In the genomic region with DNA sequence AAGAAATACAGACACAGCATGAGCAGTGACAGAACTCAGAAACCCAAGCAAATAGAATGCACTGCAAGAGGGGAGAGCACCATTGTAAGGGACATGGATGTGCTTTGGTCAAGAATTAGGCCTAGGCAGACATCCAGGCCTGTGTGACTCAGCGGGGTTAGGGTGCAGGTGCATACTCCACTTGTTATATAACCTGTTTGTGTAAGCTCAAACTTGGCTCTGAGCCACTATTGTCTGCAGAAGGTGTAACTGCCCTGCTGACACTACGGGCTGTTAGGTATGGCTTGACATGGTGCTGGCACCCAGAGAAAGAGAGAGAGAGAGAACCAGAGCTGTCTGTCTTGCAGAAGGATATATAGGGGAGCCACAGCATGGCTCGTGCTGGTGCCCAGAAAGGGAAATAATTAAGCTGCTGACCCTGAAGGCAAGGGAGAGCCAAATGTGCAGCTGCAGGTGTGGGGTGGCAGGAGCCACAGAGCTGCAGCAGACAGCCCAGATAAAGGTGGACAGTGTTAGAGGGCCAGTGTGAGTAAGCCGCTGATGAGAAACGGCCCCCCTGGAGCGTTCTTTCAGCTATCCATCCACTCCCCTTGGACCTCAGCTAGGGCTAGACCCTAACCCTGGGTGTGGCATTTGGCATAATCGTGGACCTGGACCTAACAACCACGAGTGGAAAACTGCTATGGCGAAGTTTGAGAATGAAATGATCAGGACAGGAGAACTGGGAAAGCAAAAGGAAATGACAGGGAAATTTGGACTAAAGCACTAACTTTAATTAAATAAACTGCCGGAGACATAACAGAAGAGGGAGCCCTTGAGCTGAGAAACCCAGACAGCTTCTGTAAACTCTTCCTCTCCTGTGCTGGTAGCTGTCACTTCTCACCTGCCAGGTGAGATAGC, we compare ENCODE assay signal across 1 cellular context.
TF ChIP-seq lines count a peak whose summit lies in the region.

No MANE protein-coding gene starts in this region.

TF ChIP-seq in HepG2, 621 proteins besides CTCF, POLR2A, EP300 and RAD21 (continued from another document and continues in another):
- TF ChIP-seq SMYD3 (CRISPR knock-in tag; IDR thresholded peaks at IDR 0.05) (no peak), HOXA7 (CRISPR knock-in tag; IDR thresholded peaks at IDR 0.05) (no peak), HNRNPH1 (optimal IDR thresholded peaks at IDR 0.05; ENCODE audit: low read depth, low read length) (no peak), ZNF337 (CRISPR knock-in tag; IDR thresholded peaks at IDR 0.05; ENCODE audit: borderline replicate concordance, low read depth) (no peak), YEATS4 (CRISPR knock-in tag; IDR thresholded peaks at IDR 0.05; ENCODE audit: borderline replicate concordance) (0 out of 2 replicates have a peak, but pooled peaks have one; percentile 28), REPIN1 (CRISPR knock-in tag; IDR thresholded peaks at IDR 0.05; ENCODE audit: borderline replicate concordance, low read depth) (no peak), PHF21A (CRISPR knock-in tag; IDR thresholded peaks at IDR 0.05) (0 out of 2 replicates have a peak, but pooled peaks have one; percentile 19), JUND (CRISPR knock-in tag; IDR thresholded peaks at IDR 0.05) (peak; percentile 87), FOSL1 (CRISPR knock-in tag; IDR thresholded peaks at IDR 0.05; ENCODE audit: borderline replicate concordance) (peak; percentile 73), ZNF749 (CRISPR knock-in tag; IDR thresholded peaks at IDR 0.05; ENCODE audit: borderline replicate concordance) (no peak), FOXP1 (IDR thresholded peaks at IDR 0.05) (no peak), FOXP1 (CRISPR knock-in tag; IDR thresholded peaks at IDR 0.05) (0 out of 2 replicates have a peak, but pooled peaks have one; percentile 42), ZNF274 (CRISPR knock-in tag; IDR thresholded peaks at IDR 0.05) (no peak), ZFX (CRISPR knock-in tag; IDR thresholded peaks at IDR 0.05; ENCODE audit: low read depth) (peak; percentile 76), HOXD1 (CRISPR knock-in tag; IDR thresholded peaks at IDR 0.05) (no peak), ZNF292 (CRISPR knock-in tag; IDR thresholded peaks at IDR 0.05; ENCODE audit: borderline replicate concordance, low read depth) (peak; percentile 44; the same call in 1 of the 2 replicates), NCOA1 (CRISPR knock-in tag; IDR thresholded peaks at IDR 0.05) (no peak), ZSCAN9 (CRISPR knock-in tag; IDR thresholded peaks at IDR 0.05; ENCODE audit: borderline replicate concordance) (peak; percentile 89), ZNF20 (CRISPR knock-in tag; IDR thresholded peaks at IDR 0.05) (no peak), ZFY (CRISPR knock-in tag; IDR thresholded peaks at IDR 0.05) (peak; percentile 70), ZBTB7B (CRISPR knock-in tag; IDR thresholded peaks at IDR 0.05) (no peak), MXD4 (CRISPR knock-in tag; IDR thresholded peaks at IDR 0.05) (no peak), CEBPB (IDR thresholded peaks at IDR 0.05; ENCODE audit: borderline replicate concordance, low read depth, low read length) (no peak), ISX (CRISPR knock-in tag; conservative IDR thresholded peaks at IDR 0.05) (no peak), KDM3A (CRISPR knock-in tag; IDR thresholded peaks at IDR 0.05; ENCODE audit: low read depth) (no peak), REL (CRISPR knock-in tag; conservative IDR thresholded peaks at IDR 0.05) (no peak), PHF8 (CRISPR knock-in tag; IDR thresholded peaks at IDR 0.05) (0 out of 2 replicates have a peak, but pooled peaks have one; percentile 21), RBM39 (IDR thresholded peaks at IDR 0.05; ENCODE audit: low read depth, low read length, poor library complexity, severe bottlenecking) (no peak), HDAC2 (CRISPR knock-in tag; IDR thresholded peaks at IDR 0.05) (peak; percentile 55; the same call in 1 of the 2 replicates), MEIS1 (CRISPR knock-in tag; IDR thresholded peaks at IDR 0.05; ENCODE audit: borderline replicate concordance) (no peak), ZNF30 (CRISPR knock-in tag; IDR thresholded peaks at IDR 0.05) (no peak), ZNF350 (CRISPR knock-in tag; IDR thresholded peaks at IDR 0.05; ENCODE audit: borderline replicate concordance, low read depth) (peak; percentile 62; the same call in 1 of the 2 replicates), TCF7L2 (IDR thresholded peaks at IDR 0.05; ENCODE audit: low read depth, low read length) (no peak), ZNF543 (CRISPR knock-in tag; IDR thresholded peaks at IDR 0.05) (no peak), REXO4 (CRISPR knock-in tag; IDR thresholded peaks at IDR 0.05; ENCODE audit: borderline replicate concordance) (no peak), ZNF724P (CRISPR knock-in tag; IDR thresholded peaks at IDR 0.05; ENCODE audit: borderline replicate concordance) (0 out of 2 replicates have a peak, but pooled peaks have one; percentile 41), IRF2 (CRISPR knock-in tag; IDR thresholded peaks at IDR 0.05) (0 out of 2 replicates have a peak, but pooled peaks have one; percentile 22)
- TF ChIP-seq, protein P1, sequence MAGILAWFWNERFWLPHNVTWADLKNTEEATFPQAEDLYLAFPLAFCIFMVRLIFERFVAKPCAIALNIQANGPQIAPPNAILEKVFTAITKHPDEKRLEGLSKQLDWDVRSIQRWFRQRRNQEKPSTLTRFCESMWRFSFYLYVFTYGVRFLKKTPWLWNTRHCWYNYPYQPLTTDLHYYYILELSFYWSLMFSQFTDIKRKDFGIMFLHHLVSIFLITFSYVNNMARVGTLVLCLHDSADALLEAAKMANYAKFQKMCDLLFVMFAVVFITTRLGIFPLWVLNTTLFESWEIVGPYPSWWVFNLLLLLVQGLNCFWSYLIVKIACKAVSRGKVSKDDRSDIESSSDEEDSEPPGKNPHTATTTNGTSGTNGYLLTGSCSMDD (CRISPR knock-in tag; IDR thresholded peaks at IDR 0.05), result no peak
- TF ChIP-seq, protein P2, sequence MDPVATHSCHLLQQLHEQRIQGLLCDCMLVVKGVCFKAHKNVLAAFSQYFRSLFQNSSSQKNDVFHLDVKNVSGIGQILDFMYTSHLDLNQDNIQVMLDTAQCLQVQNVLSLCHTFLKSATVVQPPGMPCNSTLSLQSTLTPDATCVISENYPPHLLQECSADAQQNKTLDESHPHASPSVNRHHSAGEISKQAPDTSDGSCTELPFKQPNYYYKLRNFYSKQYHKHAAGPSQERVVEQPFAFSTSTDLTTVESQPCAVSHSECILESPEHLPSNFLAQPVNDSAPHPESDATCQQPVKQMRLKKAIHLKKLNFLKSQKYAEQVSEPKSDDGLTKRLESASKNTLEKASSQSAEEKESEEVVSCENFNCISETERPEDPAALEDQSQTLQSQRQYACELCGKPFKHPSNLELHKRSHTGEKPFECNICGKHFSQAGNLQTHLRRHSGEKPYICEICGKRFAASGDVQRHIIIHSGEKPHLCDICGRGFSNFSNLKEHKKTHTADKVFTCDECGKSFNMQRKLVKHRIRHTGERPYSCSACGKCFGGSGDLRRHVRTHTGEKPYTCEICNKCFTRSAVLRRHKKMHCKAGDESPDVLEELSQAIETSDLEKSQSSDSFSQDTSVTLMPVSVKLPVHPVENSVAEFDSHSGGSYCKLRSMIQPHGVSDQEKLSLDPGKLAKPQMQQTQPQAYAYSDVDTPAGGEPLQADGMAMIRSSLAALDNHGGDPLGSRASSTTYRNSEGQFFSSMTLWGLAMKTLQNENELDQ (CRISPR knock-in tag; IDR thresholded peaks at IDR 0.05; ENCODE audit: borderline replicate concordance), result no peak
- TF ChIP-seq, protein P3, sequence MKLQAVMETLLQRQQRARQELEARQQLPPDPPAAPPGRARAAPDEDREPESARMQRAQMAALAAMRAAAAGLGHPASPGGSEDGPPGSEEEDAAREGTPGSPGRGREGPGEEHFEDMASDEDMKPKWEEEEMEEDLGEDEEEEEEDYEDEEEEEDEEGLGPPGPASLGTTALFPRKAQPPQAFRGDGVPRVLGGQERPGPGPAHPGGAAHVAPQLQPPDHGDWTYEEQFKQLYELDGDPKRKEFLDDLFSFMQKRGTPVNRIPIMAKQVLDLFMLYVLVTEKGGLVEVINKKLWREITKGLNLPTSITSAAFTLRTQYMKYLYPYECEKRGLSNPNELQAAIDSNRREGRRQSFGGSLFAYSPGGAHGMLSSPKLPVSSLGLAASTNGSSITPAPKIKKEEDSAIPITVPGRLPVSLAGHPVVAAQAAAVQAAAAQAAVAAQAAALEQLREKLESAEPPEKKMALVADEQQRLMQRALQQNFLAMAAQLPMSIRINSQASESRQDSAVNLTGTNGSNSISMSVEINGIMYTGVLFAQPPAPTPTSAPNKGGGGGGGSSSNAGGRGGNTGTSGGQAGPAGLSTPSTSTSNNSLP (IDR thresholded peaks at IDR 0.05; ENCODE audit: low read depth, low read length), result 0 out of 2 replicates have a peak, but pooled peaks have one; percentile 22
- TF ChIP-seq, protein P4, sequence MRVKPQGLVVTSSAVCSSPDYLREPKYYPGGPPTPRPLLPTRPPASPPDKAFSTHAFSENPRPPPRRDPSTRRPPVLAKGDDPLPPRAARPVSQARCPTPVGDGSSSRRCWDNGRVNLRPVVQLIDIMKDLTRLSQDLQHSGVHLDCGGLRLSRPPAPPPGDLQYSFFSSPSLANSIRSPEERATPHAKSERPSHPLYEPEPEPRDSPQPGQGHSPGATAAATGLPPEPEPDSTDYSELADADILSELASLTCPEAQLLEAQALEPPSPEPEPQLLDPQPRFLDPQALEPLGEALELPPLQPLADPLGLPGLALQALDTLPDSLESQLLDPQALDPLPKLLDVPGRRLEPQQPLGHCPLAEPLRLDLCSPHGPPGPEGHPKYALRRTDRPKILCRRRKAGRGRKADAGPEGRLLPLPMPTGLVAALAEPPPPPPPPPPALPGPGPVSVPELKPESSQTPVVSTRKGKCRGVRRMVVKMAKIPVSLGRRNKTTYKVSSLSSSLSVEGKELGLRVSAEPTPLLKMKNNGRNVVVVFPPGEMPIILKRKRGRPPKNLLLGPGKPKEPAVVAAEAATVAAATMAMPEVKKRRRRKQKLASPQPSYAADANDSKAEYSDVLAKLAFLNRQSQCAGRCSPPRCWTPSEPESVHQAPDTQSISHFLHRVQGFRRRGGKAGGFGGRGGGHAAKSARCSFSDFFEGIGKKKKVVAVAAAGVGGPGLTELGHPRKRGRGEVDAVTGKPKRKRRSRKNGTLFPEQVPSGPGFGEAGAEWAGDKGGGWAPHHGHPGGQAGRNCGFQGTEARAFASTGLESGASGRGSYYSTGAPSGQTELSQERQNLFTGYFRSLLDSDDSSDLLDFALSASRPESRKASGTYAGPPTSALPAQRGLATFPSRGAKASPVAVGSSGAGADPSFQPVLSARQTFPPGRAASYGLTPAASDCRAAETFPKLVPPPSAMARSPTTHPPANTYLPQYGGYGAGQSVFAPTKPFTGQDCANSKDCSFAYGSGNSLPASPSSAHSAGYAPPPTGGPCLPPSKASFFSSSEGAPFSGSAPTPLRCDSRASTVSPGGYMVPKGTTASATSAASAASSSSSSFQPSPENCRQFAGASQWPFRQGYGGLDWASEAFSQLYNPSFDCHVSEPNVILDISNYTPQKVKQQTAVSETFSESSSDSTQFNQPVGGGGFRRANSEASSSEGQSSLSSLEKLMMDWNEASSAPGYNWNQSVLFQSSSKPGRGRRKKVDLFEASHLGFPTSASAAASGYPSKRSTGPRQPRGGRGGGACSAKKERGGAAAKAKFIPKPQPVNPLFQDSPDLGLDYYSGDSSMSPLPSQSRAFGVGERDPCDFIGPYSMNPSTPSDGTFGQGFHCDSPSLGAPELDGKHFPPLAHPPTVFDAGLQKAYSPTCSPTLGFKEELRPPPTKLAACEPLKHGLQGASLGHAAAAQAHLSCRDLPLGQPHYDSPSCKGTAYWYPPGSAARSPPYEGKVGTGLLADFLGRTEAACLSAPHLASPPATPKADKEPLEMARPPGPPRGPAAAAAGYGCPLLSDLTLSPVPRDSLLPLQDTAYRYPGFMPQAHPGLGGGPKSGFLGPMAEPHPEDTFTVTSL (CRISPR knock-in tag; IDR thresholded peaks at IDR 0.05; ENCODE audit: borderline replicate concordance), result peak; percentile 68; the same call in 1 of the 2 replicates
- TF ChIP-seq, protein P5, sequence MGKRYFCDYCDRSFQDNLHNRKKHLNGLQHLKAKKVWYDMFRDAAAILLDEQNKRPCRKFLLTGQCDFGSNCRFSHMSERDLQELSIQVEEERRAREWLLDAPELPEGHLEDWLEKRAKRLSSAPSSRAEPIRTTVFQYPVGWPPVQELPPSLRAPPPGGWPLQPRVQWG (CRISPR knock-in tag; IDR thresholded peaks at IDR 0.05; ENCODE audit: borderline replicate concordance, low read depth), result no peak
- TF ChIP-seq, protein P6, sequence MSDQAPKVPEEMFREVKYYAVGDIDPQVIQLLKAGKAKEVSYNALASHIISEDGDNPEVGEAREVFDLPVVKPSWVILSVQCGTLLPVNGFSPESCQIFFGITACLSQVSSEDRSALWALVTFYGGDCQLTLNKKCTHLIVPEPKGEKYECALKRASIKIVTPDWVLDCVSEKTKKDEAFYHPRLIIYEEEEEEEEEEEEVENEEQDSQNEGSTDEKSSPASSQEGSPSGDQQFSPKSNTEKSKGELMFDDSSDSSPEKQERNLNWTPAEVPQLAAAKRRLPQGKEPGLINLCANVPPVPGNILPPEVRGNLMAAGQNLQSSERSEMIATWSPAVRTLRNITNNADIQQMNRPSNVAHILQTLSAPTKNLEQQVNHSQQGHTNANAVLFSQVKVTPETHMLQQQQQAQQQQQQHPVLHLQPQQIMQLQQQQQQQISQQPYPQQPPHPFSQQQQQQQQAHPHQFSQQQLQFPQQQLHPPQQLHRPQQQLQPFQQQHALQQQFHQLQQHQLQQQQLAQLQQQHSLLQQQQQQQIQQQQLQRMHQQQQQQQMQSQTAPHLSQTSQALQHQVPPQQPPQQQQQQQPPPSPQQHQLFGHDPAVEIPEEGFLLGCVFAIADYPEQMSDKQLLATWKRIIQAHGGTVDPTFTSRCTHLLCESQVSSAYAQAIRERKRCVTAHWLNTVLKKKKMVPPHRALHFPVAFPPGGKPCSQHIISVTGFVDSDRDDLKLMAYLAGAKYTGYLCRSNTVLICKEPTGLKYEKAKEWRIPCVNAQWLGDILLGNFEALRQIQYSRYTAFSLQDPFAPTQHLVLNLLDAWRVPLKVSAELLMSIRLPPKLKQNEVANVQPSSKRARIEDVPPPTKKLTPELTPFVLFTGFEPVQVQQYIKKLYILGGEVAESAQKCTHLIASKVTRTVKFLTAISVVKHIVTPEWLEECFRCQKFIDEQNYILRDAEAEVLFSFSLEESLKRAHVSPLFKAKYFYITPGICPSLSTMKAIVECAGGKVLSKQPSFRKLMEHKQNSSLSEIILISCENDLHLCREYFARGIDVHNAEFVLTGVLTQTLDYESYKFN (CRISPR knock-in tag; conservative IDR thresholded peaks at IDR 0.05), result peak; percentile 48; the same call in 1 of the 2 replicates
- TF ChIP-seq, protein P7, sequence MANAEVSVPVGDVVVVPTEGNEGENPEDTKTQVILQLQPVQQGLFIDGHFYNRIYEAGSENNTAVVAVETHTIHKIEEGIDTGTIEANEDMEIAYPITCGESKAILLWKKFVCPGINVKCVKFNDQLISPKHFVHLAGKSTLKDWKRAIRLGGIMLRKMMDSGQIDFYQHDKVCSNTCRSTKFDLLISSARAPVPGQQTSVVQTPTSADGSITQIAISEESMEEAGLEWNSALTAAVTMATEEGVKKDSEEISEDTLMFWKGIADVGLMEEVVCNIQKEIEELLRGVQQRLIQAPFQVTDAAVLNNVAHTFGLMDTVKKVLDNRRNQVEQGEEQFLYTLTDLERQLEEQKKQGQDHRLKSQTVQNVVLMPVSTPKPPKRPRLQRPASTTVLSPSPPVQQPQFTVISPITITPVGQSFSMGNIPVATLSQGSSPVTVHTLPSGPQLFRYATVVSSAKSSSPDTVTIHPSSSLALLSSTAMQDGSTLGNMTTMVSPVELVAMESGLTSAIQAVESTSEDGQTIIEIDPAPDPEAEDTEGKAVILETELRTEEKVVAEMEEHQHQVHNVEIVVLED (CRISPR knock-in tag; IDR thresholded peaks at IDR 0.05; ENCODE audit: borderline replicate concordance), result no peak
